1 cellular context compared by ENCODE assay signal in genomic region chr5:151014680-151015343, GRCh38.
TF ChIP-seq lines count a peak whose summit lies in the region.

No MANE protein-coding gene starts in this region.

TF ChIP-seq in HepG2, 621 proteins besides CTCF, POLR2A, EP300 and RAD21 (continued from another document):
- no peak for TF ChIP-seq ZNF577 (CRISPR knock-in tag; IDR thresholded peaks at IDR 0.05; ENCODE audit: borderline replicate concordance, low read depth)
- TF ChIP-seq ZNF225 (CRISPR knock-in tag; IDR thresholded peaks at IDR 0.05) = no peak
- no peak for TF ChIP-seq ZNF34 (CRISPR knock-in tag; IDR thresholded peaks at IDR 0.05; ENCODE audit: borderline replicate concordance)
- no peak for TF ChIP-seq TFDP2 (CRISPR knock-in tag; IDR thresholded peaks at IDR 0.05)
- TF ChIP-seq ZMYM3 (CRISPR knock-in tag; IDR thresholded peaks at IDR 0.05) = no peak
- no peak for TF ChIP-seq FOSL1 (CRISPR knock-in tag; IDR thresholded peaks at IDR 0.05; ENCODE audit: borderline replicate concordance)
- TF ChIP-seq ZNF468 (CRISPR knock-in tag; IDR thresholded peaks at IDR 0.05) = no peak
- no peak for TF ChIP-seq BHLHE40 (IDR thresholded peaks at IDR 0.05; ENCODE audit: low read length)
- TF ChIP-seq RORA (CRISPR knock-in tag; IDR thresholded peaks at IDR 0.05) = no peak
- no peak for TF ChIP-seq MAF1 (CRISPR knock-in tag; IDR thresholded peaks at IDR 0.05; ENCODE audit: borderline replicate concordance)
- TF ChIP-seq DRAP1 (CRISPR knock-in tag; IDR thresholded peaks at IDR 0.05) = peak; percentile 20; the same call in 1 of the 2 replicates
- TF ChIP-seq MXI1 (IDR thresholded peaks at IDR 0.05; ENCODE audit: borderline replicate concordance, low read depth, low read length) = no peak; the same call in 2 of the 3 replicates
- TF ChIP-seq TSC22D2 (CRISPR knock-in tag; IDR thresholded peaks at IDR 0.05; ENCODE audit: borderline replicate concordance) = no peak
- TF ChIP-seq KLF11 (CRISPR knock-in tag; IDR thresholded peaks at IDR 0.05) = no peak
- TF ChIP-seq ZNF710 (CRISPR knock-in tag; IDR thresholded peaks at IDR 0.05; ENCODE audit: borderline replicate concordance) = no peak
- TF ChIP-seq TBX2 (CRISPR knock-in tag; IDR thresholded peaks at IDR 0.05; ENCODE audit: borderline replicate concordance) = peak; percentile 40; the same call in 1 of the 2 replicates
- TF ChIP-seq ZNF512B (CRISPR knock-in tag; IDR thresholded peaks at IDR 0.05; ENCODE audit: borderline replicate concordance) = no peak
- no peak for TF ChIP-seq ZFYVE20 (CRISPR knock-in tag; IDR thresholded peaks at IDR 0.05; ENCODE audit: borderline replicate concordance, low read depth)
- TF ChIP-seq ZFP1 (CRISPR knock-in tag; IDR thresholded peaks at IDR 0.05) = 0 out of 2 replicates have a peak, but pooled peaks have one; percentile 34
- no peak for TF ChIP-seq PAX8 (CRISPR knock-in tag; IDR thresholded peaks at IDR 0.05; ENCODE audit: borderline replicate concordance)
- no peak for TF ChIP-seq ZNF280B (CRISPR knock-in tag; IDR thresholded peaks at IDR 0.05; ENCODE audit: borderline replicate concordance)
- no peak for TF ChIP-seq ZNF343 (CRISPR knock-in tag; IDR thresholded peaks at IDR 0.05)
- no peak for TF ChIP-seq ZNF543 (CRISPR knock-in tag; IDR thresholded peaks at IDR 0.05)
- no peak for TF ChIP-seq ZNF503 (CRISPR knock-in tag; IDR thresholded peaks at IDR 0.05)
- no peak for TF ChIP-seq ZMYM4 (CRISPR knock-in tag; IDR thresholded peaks at IDR 0.05)
- TF ChIP-seq ZNF746 (CRISPR knock-in tag; IDR thresholded peaks at IDR 0.05) = no peak
- no peak for TF ChIP-seq MTF1 (CRISPR knock-in tag; IDR thresholded peaks at IDR 0.05)
- no peak for TF ChIP-seq ZNF280D (CRISPR knock-in tag; IDR thresholded peaks at IDR 0.05)
- TF ChIP-seq ZNF33A (CRISPR knock-in tag; IDR thresholded peaks at IDR 0.05; ENCODE audit: borderline replicate concordance) = no peak
- TF ChIP-seq SNAPC4 (CRISPR knock-in tag; IDR thresholded peaks at IDR 0.05) = no peak
- no peak for TF ChIP-seq ZBTB49 (CRISPR knock-in tag; IDR thresholded peaks at IDR 0.05; ENCODE audit: borderline replicate concordance)
- TF ChIP-seq ZNF615 (CRISPR knock-in tag; IDR thresholded peaks at IDR 0.05; ENCODE audit: borderline replicate concordance) = no peak
- no peak for TF ChIP-seq PLRG1 (conservative IDR thresholded peaks at IDR 0.05)
- TF ChIP-seq KDM3A (CRISPR knock-in tag; IDR thresholded peaks at IDR 0.05; ENCODE audit: low read depth) = no peak
- TF ChIP-seq FOXJ3 (CRISPR knock-in tag; IDR thresholded peaks at IDR 0.05; ENCODE audit: borderline replicate concordance) = no peak
- TF ChIP-seq ZNF275 (CRISPR knock-in tag; IDR thresholded peaks at IDR 0.05; ENCODE audit: borderline replicate concordance) = no peak
TF ChIP-seq in HepG2: peak in this region for 61.
